Comparison of ENCODE assay signal across 1 cellular context in the genomic region with DNA sequence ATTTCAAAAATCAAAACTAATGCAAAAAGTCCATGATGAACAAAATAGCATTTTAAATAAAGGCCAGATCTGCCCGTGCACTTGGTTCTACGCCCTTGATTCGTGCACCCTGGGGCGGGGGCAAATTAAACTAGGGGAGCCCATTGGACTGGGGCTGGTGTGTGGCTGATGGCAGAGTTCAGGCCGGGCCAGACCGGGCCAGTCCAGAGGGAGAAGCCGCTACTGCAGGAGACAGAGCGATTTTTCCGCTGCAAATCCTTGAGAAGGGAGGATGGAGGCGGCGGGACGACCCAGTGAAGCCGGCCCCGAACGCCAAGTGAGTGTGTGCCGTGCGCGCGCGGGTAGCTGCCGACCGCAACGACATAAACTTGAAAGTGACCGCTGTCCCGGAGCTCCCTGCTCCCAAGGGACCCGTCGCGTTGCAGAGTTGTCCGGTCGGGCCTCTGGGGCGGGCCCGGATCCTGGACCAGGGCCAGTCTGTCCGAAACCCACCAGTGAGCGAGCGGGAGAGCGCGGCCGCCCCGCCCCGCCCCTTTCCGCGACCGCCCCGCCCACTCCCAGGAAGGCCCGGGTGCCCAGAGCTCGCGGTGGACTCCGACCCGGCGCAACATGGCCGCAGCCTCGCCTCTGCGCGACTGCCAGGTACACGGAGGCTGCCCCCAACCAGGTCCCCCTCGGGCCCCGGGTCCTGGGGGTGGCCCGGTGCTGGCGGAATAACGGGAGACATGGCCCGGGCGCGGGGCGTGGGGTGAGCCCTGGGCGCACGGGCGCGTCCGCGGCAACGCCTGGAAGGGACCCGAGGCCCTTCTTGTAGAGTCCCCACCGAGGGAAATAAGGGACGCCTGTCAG.
A peak's percentile ranks its signal among the peaks of the same experiment; 100 is the strongest.
TF ChIP-seq lines count a peak whose summit lies in the region.

TSS of gene TTC38 (plus strand) at position 578 of the 849 bp plus-strand sequence. CDS start at position 610, 32 bp downstream.

TF ChIP-seq in HepG2, 621 proteins besides CTCF, POLR2A, EP300 and RAD21 (continued from another document and continues in another):
- TF ChIP-seq, protein P1, sequence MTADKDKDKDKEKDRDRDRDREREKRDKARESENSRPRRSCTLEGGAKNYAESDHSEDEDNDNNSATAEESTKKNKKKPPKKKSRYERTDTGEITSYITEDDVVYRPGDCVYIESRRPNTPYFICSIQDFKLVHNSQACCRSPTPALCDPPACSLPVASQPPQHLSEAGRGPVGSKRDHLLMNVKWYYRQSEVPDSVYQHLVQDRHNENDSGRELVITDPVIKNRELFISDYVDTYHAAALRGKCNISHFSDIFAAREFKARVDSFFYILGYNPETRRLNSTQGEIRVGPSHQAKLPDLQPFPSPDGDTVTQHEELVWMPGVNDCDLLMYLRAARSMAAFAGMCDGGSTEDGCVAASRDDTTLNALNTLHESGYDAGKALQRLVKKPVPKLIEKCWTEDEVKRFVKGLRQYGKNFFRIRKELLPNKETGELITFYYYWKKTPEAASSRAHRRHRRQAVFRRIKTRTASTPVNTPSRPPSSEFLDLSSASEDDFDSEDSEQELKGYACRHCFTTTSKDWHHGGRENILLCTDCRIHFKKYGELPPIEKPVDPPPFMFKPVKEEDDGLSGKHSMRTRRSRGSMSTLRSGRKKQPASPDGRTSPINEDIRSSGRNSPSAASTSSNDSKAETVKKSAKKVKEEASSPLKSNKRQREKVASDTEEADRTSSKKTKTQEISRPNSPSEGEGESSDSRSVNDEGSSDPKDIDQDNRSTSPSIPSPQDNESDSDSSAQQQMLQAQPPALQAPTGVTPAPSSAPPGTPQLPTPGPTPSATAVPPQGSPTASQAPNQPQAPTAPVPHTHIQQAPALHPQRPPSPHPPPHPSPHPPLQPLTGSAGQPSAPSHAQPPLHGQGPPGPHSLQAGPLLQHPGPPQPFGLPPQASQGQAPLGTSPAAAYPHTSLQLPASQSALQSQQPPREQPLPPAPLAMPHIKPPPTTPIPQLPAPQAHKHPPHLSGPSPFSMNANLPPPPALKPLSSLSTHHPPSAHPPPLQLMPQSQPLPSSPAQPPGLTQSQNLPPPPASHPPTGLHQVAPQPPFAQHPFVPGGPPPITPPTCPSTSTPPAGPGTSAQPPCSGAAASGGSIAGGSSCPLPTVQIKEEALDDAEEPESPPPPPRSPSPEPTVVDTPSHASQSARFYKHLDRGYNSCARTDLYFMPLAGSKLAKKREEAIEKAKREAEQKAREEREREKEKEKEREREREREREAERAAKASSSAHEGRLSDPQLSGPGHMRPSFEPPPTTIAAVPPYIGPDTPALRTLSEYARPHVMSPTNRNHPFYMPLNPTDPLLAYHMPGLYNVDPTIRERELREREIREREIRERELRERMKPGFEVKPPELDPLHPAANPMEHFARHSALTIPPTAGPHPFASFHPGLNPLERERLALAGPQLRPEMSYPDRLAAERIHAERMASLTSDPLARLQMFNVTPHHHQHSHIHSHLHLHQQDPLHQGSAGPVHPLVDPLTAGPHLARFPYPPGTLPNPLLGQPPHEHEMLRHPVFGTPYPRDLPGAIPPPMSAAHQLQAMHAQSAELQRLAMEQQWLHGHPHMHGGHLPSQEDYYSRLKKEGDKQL (CRISPR knock-in tag; IDR thresholded peaks at IDR 0.05; ENCODE audit: low read depth): 0 out of 2 replicates have a peak, but pooled peaks have one; percentile 29
- TF ChIP-seq ZBTB38 (CRISPR knock-in tag; IDR thresholded peaks at IDR 0.05) (peak; percentile 61; the same call in 1 of the 2 replicates), NFATC3 (CRISPR knock-in tag; IDR thresholded peaks at IDR 0.05) (no peak), ZNF550 (CRISPR knock-in tag; IDR thresholded peaks at IDR 0.05; ENCODE audit: borderline replicate concordance) (no peak), KLF11 (CRISPR knock-in tag; IDR thresholded peaks at IDR 0.05) (0 out of 2 replicates have a peak, but pooled peaks have one; percentile 58), NR1H2 (CRISPR knock-in tag; IDR thresholded peaks at IDR 0.05; ENCODE audit: borderline replicate concordance, low read depth) (no peak), ZNF614 (CRISPR knock-in tag; IDR thresholded peaks at IDR 0.05; ENCODE audit: borderline replicate concordance) (peak; percentile 69; the same call in 1 of the 2 replicates), ZNF354B (CRISPR knock-in tag; IDR thresholded peaks at IDR 0.05) (no peak), GFI1 (CRISPR knock-in tag; IDR thresholded peaks at IDR 0.05; ENCODE audit: borderline replicate concordance) (peak; percentile 57; the same call in 1 of the 2 replicates), RFX5 (IDR thresholded peaks at IDR 0.05; ENCODE audit: low read depth, low read length) (no peak), HDAC2 (CRISPR knock-in tag; IDR thresholded peaks at IDR 0.05) (no peak; the same call in 1 of the 2 replicates), SOX6 (IDR thresholded peaks at IDR 0.05) (no peak), SOX6 (CRISPR knock-in tag; IDR thresholded peaks at IDR 0.05) (peak; percentile 40), PRMT3 (CRISPR knock-in tag; IDR thresholded peaks at IDR 0.05; ENCODE audit: borderline replicate concordance, low read depth) (no peak), ATM (IDR thresholded peaks at IDR 0.05; ENCODE audit: borderline replicate concordance) (no peak), ZNF569 (CRISPR knock-in tag; IDR thresholded peaks at IDR 0.05; ENCODE audit: borderline replicate concordance) (no peak), NR3C1 (CRISPR knock-in tag; IDR thresholded peaks at IDR 0.05) (no peak), ZNF549 (CRISPR knock-in tag; IDR thresholded peaks at IDR 0.05) (no peak), ZBTB34 (CRISPR knock-in tag; IDR thresholded peaks at IDR 0.05) (0 out of 2 replicates have a peak, but pooled peaks have one; percentile 42), HNRNPUL1 (IDR thresholded peaks at IDR 0.05; ENCODE audit: low read depth, low read length) (no peak), CAMTA2 (CRISPR knock-in tag; IDR thresholded peaks at IDR 0.05; ENCODE audit: borderline replicate concordance) (no peak), TGIF2 (CRISPR knock-in tag; IDR thresholded peaks at IDR 0.05) (0 out of 2 replicates have a peak, but pooled peaks have one; percentile 45)
- TF ChIP-seq, protein P2, sequence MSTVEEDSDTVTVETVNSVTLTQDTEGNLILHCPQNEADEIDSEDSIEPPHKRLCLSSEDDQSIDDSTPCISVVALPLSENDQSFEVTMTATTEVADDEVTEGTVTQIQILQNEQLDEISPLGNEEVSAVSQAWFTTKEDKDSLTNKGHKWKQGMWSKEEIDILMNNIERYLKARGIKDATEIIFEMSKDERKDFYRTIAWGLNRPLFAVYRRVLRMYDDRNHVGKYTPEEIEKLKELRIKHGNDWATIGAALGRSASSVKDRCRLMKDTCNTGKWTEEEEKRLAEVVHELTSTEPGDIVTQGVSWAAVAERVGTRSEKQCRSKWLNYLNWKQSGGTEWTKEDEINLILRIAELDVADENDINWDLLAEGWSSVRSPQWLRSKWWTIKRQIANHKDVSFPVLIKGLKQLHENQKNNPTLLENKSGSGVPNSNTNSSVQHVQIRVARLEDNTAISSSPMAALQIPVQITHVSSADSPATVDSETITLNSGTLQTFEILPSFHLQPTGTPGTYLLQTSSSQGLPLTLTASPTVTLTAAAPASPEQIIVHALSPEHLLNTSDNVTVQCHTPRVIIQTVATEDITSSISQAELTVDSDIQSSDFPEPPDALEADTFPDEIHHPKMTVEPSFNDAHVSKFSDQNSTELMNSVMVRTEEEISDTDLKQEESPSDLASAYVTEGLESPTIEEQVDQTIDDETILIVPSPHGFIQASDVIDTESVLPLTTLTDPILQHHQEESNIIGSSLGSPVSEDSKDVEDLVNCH (CRISPR knock-in tag; IDR thresholded peaks at IDR 0.05): no peak
- TF ChIP-seq, protein P3, sequence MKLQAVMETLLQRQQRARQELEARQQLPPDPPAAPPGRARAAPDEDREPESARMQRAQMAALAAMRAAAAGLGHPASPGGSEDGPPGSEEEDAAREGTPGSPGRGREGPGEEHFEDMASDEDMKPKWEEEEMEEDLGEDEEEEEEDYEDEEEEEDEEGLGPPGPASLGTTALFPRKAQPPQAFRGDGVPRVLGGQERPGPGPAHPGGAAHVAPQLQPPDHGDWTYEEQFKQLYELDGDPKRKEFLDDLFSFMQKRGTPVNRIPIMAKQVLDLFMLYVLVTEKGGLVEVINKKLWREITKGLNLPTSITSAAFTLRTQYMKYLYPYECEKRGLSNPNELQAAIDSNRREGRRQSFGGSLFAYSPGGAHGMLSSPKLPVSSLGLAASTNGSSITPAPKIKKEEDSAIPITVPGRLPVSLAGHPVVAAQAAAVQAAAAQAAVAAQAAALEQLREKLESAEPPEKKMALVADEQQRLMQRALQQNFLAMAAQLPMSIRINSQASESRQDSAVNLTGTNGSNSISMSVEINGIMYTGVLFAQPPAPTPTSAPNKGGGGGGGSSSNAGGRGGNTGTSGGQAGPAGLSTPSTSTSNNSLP (IDR thresholded peaks at IDR 0.05; ENCODE audit: low read depth, low read length): no peak
- TF ChIP-seq, protein P4, sequence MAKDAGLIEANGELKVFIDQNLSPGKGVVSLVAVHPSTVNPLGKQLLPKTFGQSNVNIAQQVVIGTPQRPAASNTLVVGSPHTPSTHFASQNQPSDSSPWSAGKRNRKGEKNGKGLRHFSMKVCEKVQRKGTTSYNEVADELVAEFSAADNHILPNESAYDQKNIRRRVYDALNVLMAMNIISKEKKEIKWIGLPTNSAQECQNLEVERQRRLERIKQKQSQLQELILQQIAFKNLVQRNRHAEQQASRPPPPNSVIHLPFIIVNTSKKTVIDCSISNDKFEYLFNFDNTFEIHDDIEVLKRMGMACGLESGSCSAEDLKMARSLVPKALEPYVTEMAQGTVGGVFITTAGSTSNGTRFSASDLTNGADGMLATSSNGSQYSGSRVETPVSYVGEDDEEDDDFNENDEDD (CRISPR knock-in tag; IDR thresholded peaks at IDR 0.05; ENCODE audit: borderline replicate concordance): 0 out of 2 replicates have a peak, but pooled peaks have one; percentile 27
- TF ChIP-seq, protein P5, sequence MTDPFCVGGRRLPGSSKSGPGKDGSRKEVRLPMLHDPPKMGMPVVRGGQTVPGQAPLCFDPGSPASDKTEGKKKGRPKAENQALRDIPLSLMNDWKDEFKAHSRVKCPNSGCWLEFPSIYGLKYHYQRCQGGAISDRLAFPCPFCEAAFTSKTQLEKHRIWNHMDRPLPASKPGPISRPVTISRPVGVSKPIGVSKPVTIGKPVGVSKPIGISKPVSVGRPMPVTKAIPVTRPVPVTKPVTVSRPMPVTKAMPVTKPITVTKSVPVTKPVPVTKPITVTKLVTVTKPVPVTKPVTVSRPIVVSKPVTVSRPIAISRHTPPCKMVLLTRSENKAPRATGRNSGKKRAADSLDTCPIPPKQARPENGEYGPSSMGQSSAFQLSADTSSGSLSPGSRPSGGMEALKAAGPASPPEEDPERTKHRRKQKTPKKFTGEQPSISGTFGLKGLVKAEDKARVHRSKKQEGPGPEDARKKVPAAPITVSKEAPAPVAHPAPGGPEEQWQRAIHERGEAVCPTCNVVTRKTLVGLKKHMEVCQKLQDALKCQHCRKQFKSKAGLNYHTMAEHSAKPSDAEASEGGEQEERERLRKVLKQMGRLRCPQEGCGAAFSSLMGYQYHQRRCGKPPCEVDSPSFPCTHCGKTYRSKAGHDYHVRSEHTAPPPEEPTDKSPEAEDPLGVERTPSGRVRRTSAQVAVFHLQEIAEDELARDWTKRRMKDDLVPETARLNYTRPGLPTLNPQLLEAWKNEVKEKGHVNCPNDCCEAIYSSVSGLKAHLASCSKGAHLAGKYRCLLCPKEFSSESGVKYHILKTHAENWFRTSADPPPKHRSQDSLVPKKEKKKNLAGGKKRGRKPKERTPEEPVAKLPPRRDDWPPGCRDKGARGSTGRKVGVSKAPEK (CRISPR knock-in tag; IDR thresholded peaks at IDR 0.05; ENCODE audit: borderline replicate concordance): no peak
- TF ChIP-seq, protein P6, sequence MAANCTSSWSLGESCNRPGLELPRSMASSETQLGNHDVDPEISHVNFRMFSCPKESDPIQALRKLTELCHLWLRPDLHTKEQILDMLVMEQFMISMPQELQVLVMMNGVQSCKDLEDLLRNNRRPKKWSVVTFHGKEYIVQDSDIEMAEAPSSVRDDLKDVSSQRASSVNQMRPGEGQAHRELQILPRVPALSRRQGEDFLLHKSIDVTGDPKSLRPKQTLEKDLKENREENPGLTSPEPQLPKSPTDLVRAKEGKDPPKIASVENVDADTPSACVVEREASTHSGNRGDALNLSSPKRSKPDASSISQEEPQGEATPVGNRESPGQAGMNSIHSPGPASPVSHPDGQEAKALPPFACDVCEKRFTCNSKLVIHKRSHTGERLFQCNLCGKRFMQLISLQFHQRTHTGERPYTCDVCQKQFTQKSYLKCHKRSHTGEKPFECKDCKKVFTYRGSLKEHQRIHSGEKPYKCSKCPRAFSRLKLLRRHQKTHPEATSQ (CRISPR knock-in tag; IDR thresholded peaks at IDR 0.05; ENCODE audit: borderline replicate concordance): no peak
- TF ChIP-seq, protein P7, sequence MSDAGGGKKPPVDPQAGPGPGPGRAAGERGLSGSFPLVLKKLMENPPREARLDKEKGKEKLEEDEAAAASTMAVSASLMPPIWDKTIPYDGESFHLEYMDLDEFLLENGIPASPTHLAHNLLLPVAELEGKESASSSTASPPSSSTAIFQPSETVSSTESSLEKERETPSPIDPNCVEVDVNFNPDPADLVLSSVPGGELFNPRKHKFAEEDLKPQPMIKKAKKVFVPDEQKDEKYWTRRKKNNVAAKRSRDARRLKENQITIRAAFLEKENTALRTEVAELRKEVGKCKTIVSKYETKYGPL (CRISPR knock-in tag; IDR thresholded peaks at IDR 0.05): no peak; the same call in 1 of the 2 replicates
- TF ChIP-seq, protein P8, sequence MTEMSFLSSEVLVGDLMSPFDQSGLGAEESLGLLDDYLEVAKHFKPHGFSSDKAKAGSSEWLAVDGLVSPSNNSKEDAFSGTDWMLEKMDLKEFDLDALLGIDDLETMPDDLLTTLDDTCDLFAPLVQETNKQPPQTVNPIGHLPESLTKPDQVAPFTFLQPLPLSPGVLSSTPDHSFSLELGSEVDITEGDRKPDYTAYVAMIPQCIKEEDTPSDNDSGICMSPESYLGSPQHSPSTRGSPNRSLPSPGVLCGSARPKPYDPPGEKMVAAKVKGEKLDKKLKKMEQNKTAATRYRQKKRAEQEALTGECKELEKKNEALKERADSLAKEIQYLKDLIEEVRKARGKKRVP (CRISPR knock-in tag; IDR thresholded peaks at IDR 0.05): peak in 1 of 2 experiments; percentile 45; a peak in 1 of 4 replicates
